In the genomic region with DNA sequence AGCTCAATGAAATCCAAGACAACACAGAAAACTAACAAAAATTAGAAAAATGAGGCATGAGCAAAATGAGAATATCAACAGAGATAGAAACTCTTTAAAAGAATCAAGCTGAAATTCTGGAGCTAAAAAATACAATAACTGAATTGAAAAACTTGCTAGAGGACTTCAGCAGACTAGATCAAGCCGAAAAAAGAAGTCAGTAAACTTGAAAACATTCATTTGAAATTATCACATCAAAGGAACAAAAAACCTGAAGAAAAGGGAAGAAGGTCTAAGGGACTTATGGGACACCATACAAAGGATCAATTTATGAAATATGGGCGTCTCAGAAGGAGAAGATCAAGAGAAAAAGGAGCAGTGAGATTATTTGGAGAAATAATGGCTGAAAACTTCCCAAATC, we compare ENCODE assay signal across 24 cellular contexts.
A peak's percentile ranks its signal among the peaks of the same experiment; 100 is the strongest.
DNase-seq lines count a peak whose midpoint lies in the region; ATAC-seq, FAIRE-seq and TF ChIP-seq lines count a peak whose summit lies in the region.
"Had no signal": no experiment of that assay in that cellular context is flagged by ENCODE, and none has a peak within 500 bp of the region (broad histone marks: within the 10 kb centered on the region; RNA-seq: fewer than 3 reads in every experiment).

No MANE protein-coding gene starts in this region.

- peaks cover 10% of the 10 kb centered on the region; the same call in 1 of the 2 replicates for H3K9me3 ChIP-seq in HepG2 (ENCODE audit: low read length)
- H3K9me3 ChIP-seq in right lobe of liver: peaks cover 0 to 17% (median 7%) of the 10 kb centered on the region in 4 donors
- H3K9me3 ChIP-seq in HEK293 (ENCODE audit: control insufficient read depth, insufficient read depth, low read depth, low read length): no peaks in the 10 kb centered on the region; the same call in 1 of the 2 replicates
- no peaks in the 10 kb centered on the region for H3K9me3 ChIP-seq in astrocyte (ENCODE audit: insufficient read depth, low read depth, low read length)
- H3K9me3 ChIP-seq: Caco-2 had no signal

- POLR2A ChIA-PET in HepG2 (lab: Yijun Ruan, JAX): no interaction called here
- POLR2A ChIA-PET in HEK293 (lab: Yijun Ruan, JAX): no interaction called here

- TF ChIP-seq EP300 in HepG2 (IDR thresholded peaks at IDR 0.05; ENCODE audit: low read depth in 2 of 2, low read length in 2 of 2) (no peak), HepG2 (CRISPR knock-in tag; IDR thresholded peaks at IDR 0.05; ENCODE audit: borderline replicate concordance) (no peak)

- H3K27me3 Mint-ChIP-seq in astrocyte (ENCODE audit: low read depth, unreplicated experiment): no peaks in the 10 kb centered on the region
- H3K27me3 Mint-ChIP-seq in activated T-helper 1 cell treated with anti-CD3 and anti-CD28 coated beads, Interleukin-12 subunit alpha, Interleukin-12 subunit beta, Interleukin-2, Interleukin-4 antibody, amounts not matched to agents 30 ng/mL and 10 ng/mL and 1 ng/mL, durations not matched to agents 14 hours and 24 hours and 36 hours (ENCODE audit: insufficient read depth): no peaks in the 10 kb centered on the region
- H3K27me3 Mint-ChIP-seq: B cell; CD4-positive, alpha-beta T cell had no signal

- no peaks in the 10 kb centered on the region for H3K4me1 Mint-ChIP-seq in astrocyte (ENCODE audit: low read depth, unreplicated experiment)
- H3K4me1 Mint-ChIP-seq in activated T-helper 1 cell treated with anti-CD3 and anti-CD28 coated beads, Interleukin-12 subunit alpha, Interleukin-12 subunit beta, Interleukin-2, Interleukin-4 antibody, amounts not matched to agents 30 ng/mL and 10 ng/mL and 1 ng/mL, durations not matched to agents 14 hours and 24 hours and 36 hours (ENCODE audit: low read depth): no peaks in the 10 kb centered on the region
- H3K4me1 Mint-ChIP-seq: B cell had no signal

- H3K4me3 ChIP-seq in HepG2 (replicated peaks in 1 of 3; ENCODE audit: insufficient read depth in 1 of 3, low read depth in 2 of 3, low read length in 3 of 3) (no peak overlapping the region), right lobe of liver (no peak overlapping the region), HEK293 (ENCODE audit: low read depth, low read length) (no peak overlapping the region), astrocyte (ENCODE audit: insufficient read depth, low read depth, low read length) (no peak overlapping the region), coronary artery (no peak overlapping the region)
- H3K4me3 ChIP-seq: BLaER1 treated with 17β-estradiol and CSF1 and Interleukin-3, amounts not matched to agents 10 nM and 100 nM had no signal

- BruUV-seq in HepG2 (replicated peaks; lab: Mats Ljungman, UMichigan): no TSS peak

- CTCF ChIA-PET in HepG2 (lab: Yijun Ruan, JAX; ENCODE audit: low intra/inter-chr PET ratio, low total read pairs): no interaction called here
- CTCF ChIA-PET in HEK293 (lab: Yijun Ruan, JAX): interaction anchor here (0.6 kb wide), 1 partner anchor 18 kb away, joined by 3 read pairs; no protein-coding TSS in a partner anchor

- in situ Hi-C loops in HepG2 (cut with HindIII; ENCODE audit: extremely low pct_ligation_motif_present, low pct_unique_long_range_greater_than_20kb): no loop called here

- H3K9me3 Mint-ChIP-seq in astrocyte (ENCODE audit: unreplicated experiment): peaks cover 5% of the 10 kb centered on the region
- H3K9me3 Mint-ChIP-seq in activated T-helper 1 cell treated with anti-CD3 and anti-CD28 coated beads, Interleukin-12 subunit alpha, Interleukin-12 subunit beta, Interleukin-2, Interleukin-4 antibody, amounts not matched to agents 30 ng/mL and 10 ng/mL and 1 ng/mL, durations not matched to agents 14 hours and 24 hours and 36 hours: peaks cover 6% of the 10 kb centered on the region
- H3K9me3 Mint-ChIP-seq: CD4-positive, alpha-beta T cell had no signal

- 0% methylated on average over 2 of the region's 2 CpGs for WGBS in HepG2 (ENCODE audit: low lambda C conversion rate)
- WGBS in right lobe of liver (ENCODE audit: insufficient coverage, low coverage, low lambda C conversion rate, missing lambda C conversion rate): 33% methylated on average over 2 of the region's 2 CpGs

- no peak overlapping the region for H3K27ac ChIP-seq in HepG2 (ENCODE audit: extremely low read length, insufficient read depth, low read length)
- H3K27ac ChIP-seq in right lobe of liver: no peak overlapping the region
- no peak overlapping the region for H3K27ac ChIP-seq in HEK293 (ENCODE audit: extremely low read depth, low read depth, low read length)
- no peak overlapping the region for H3K27ac ChIP-seq in astrocyte (ENCODE audit: low read depth, low read length)
- no peak overlapping the region for H3K27ac ChIP-seq in coronary artery
- H3K27ac ChIP-seq: BLaER1 treated with 17β-estradiol and CSF1 and Interleukin-3, amounts not matched to agents 10 nM and 100 nM; C4-2B had no signal

- no peaks in the 10 kb centered on the region for H3K4me1 ChIP-seq in HepG2 (ENCODE audit: insufficient read depth, low read length)
- no peaks in the 10 kb centered on the region for H3K4me1 ChIP-seq in right lobe of liver
- no peaks in the 10 kb centered on the region for H3K4me1 ChIP-seq in HEK293 (ENCODE audit: control insufficient read depth, insufficient read depth, low read length)
- H3K4me1 ChIP-seq in astrocyte (ENCODE audit: insufficient read depth, low read length): no peaks in the 10 kb centered on the region
- H3K4me1 ChIP-seq: BLaER1 treated with 17β-estradiol and CSF1 and Interleukin-3, amounts not matched to agents 10 nM and 100 nM; Caco-2 had no signal

- no peak overlapping the region for H3K4me3 Mint-ChIP-seq in astrocyte (ENCODE audit: unreplicated experiment)
- no peak overlapping the region for H3K4me3 Mint-ChIP-seq in activated T-helper 1 cell treated with anti-CD3 and anti-CD28 coated beads, Interleukin-12 subunit alpha, Interleukin-12 subunit beta, Interleukin-2, Interleukin-4 antibody, amounts not matched to agents 30 ng/mL and 10 ng/mL and 1 ng/mL, durations not matched to agents 14 hours and 24 hours and 36 hours
- H3K4me3 Mint-ChIP-seq: B cell; CD4-positive, alpha-beta T cell; CD8-positive, alpha-beta T cell had no signal

- no peak for DNase-seq in HepG2 (ENCODE audit: low spot score)
- DNase-seq in right lobe of liver: no peak
- no peak for DNase-seq in astrocyte (ENCODE audit: low read depth)
- no peak for DNase-seq in coronary artery (ENCODE audit: low spot score)
- no peak for DNase-seq in OCI-M1 (lab: John Stamatoyannopoulos, UW)
- DNase-seq in activated T-helper 1 cell treated with anti-CD3 and anti-CD28 coated beads, Interleukin-12 subunit alpha, Interleukin-12 subunit beta, Interleukin-2, Interleukin-4 antibody, amounts not matched to agents 30 ng/mL and 10 ng/mL and 1 ng/mL, durations not matched to agents 14 hours and 24 hours and 36 hours (ENCODE audit: low spot score): no peak
- DNase-seq: 8988T; AML-193; Caco-2; Calu3; CD4-positive, alpha-beta T cell; CD8-positive, alpha-beta T cell; DMS79 treated with DMSO at 0.1 percent for 48 hours; GF-D8 had no signal

- TF ChIP-seq RAD21 in HepG2 (CRISPR knock-in tag; IDR thresholded peaks at IDR 0.05): no peak

- H2AFZ ChIP-seq in HepG2 (ENCODE audit: low read length) (no peak overlapping the region), astrocyte (ENCODE audit: low read depth, low read length) (no peak overlapping the region)

- TF ChIP-seq CTCF in HepG2 (CRISPR knock-in tag; IDR thresholded peaks at IDR 0.05) (no peak), right lobe of liver (IDR thresholded peaks at IDR 0.05) (no peak), HEK293 (tag by site-specific recombination; IDR thresholded peaks at IDR 0.05) (no peak), astrocyte (IDR thresholded peaks at IDR 0.05; ENCODE audit: insufficient read depth, low read depth, low read length) (no peak), coronary artery (IDR thresholded peaks at IDR 0.05) (no peak)

- no peaks in the 10 kb centered on the region for H4K20me1 ChIP-seq in HepG2 (ENCODE audit: insufficient read depth, low read length)
- H4K20me1 ChIP-seq in astrocyte (ENCODE audit: insufficient read depth, low read length): no peaks in the 10 kb centered on the region
- H4K20me1 ChIP-seq: BLaER1 treated with 17β-estradiol and CSF1 and Interleukin-3, amounts not matched to agents 10 nM and 100 nM had no signal

- no peaks in the 10 kb centered on the region for H3K36me3 Mint-ChIP-seq in astrocyte (ENCODE audit: low read depth, unreplicated experiment)
- H3K36me3 Mint-ChIP-seq in activated T-helper 1 cell treated with anti-CD3 and anti-CD28 coated beads, Interleukin-12 subunit alpha, Interleukin-12 subunit beta, Interleukin-2, Interleukin-4 antibody, amounts not matched to agents 30 ng/mL and 10 ng/mL and 1 ng/mL, durations not matched to agents 14 hours and 24 hours and 36 hours (ENCODE audit: low read depth): no peaks in the 10 kb centered on the region
- H3K36me3 Mint-ChIP-seq: CD8-positive, alpha-beta T cell had no signal

- no peaks in the 10 kb centered on the region for H3K36me3 ChIP-seq in HepG2 (replicated peaks in 1 of 2; ENCODE audit: control insufficient read depth in 1 of 2, insufficient read depth in 2 of 2, low read length in 2 of 2)
- H3K36me3 ChIP-seq in right lobe of liver: no peaks in the 10 kb centered on the region
- H3K36me3 ChIP-seq in HEK293 (ENCODE audit: control insufficient read depth in 2 of 2, insufficient read depth in 1 of 2, low read length in 2 of 2): no peaks in the 10 kb centered on the region
- no peaks in the 10 kb centered on the region for H3K36me3 ChIP-seq in astrocyte (ENCODE audit: insufficient read depth, low read length)
- H3K36me3 ChIP-seq: BLaER1 treated with 17β-estradiol and CSF1 and Interleukin-3, amounts not matched to agents 10 nM and 100 nM had no signal

- H3K27ac Mint-ChIP-seq in astrocyte (ENCODE audit: unreplicated experiment): no peak overlapping the region
- no peak overlapping the region for H3K27ac Mint-ChIP-seq in activated T-helper 1 cell treated with anti-CD3 and anti-CD28 coated beads, Interleukin-12 subunit alpha, Interleukin-12 subunit beta, Interleukin-2, Interleukin-4 antibody, amounts not matched to agents 30 ng/mL and 10 ng/mL and 1 ng/mL, durations not matched to agents 14 hours and 24 hours and 36 hours
- H3K27ac Mint-ChIP-seq: B cell; CD4-positive, alpha-beta T cell; CD8-positive, alpha-beta T cell had no signal

- H3K9ac ChIP-seq in HepG2 (ENCODE audit: insufficient read depth, low read depth, low read length): no peak overlapping the region
- H3K9ac ChIP-seq in astrocyte (ENCODE audit: low read length): no peak overlapping the region
- H3K9ac ChIP-seq: BLaER1 treated with 17β-estradiol and CSF1 and Interleukin-3, amounts not matched to agents 10 nM and 100 nM had no signal

- no peaks in the 10 kb centered on the region for H3K79me2 ChIP-seq in HepG2 (ENCODE audit: insufficient read depth, low read length)
- H3K79me2 ChIP-seq in astrocyte (ENCODE audit: insufficient read depth, low read length): no peaks in the 10 kb centered on the region

- no peak overlapping the region for H3K4me2 ChIP-seq in HepG2 (ENCODE audit: low read depth, low read length)
- H3K4me2 ChIP-seq in astrocyte (ENCODE audit: low read length): no peak overlapping the region
- H3K4me2 ChIP-seq: BLaER1 treated with 17β-estradiol and CSF1 and Interleukin-3, amounts not matched to agents 10 nM and 100 nM had no signal

- H3K27me3 ChIP-seq in HepG2 (ENCODE audit: control insufficient read depth in 1 of 2, insufficient read depth in 2 of 2, low read length in 2 of 2) (no peaks in the 10 kb centered on the region), right lobe of liver (no peaks in the 10 kb centered on the region), astrocyte (ENCODE audit: insufficient read depth, low read length) (no peaks in the 10 kb centered on the region)
- H3K27me3 ChIP-seq: BLaER1 treated with 17β-estradiol and CSF1 and Interleukin-3, amounts not matched to agents 10 nM and 100 nM had no signal

- FAIRE-seq in HepG2 (lab: Jason Lieb, UNC): no peak
- FAIRE-seq in astrocyte (lab: Jason Lieb, UNC): peak; percentile 81
- FAIRE-seq in colon (lab: Jason Lieb, UNC): peak; percentile 94
- FAIRE-seq: A204.1, D721Med, G401.6, GM12891, GM19239 had no signal

- intact Hi-C loops in HepG2 (cut with micrococcal nuclease; ENCODE audit: unreplicated experiment) (no loop called here), right lobe of liver (cut with DNase I) (no loop called here)
- intact Hi-C loops in activated T-helper 1 cell treated with anti-CD3 and anti-CD28 coated beads, Interleukin-12 subunit alpha, Interleukin-12 subunit beta, Interleukin-2, Interleukin-4 antibody, amounts not matched to agents 30 ng/mL and 10 ng/mL and 1 ng/mL, durations not matched to agents 14 hours and 24 hours and 36 hours (cut with micrococcal nuclease): no loop called here

- ATAC-seq in HepG2: no peak
- ATAC-seq in right lobe of liver: no peak
- ATAC-seq: CD8-positive, alpha-beta T cell had no signal

- no peak for TF ChIP-seq POLR2A in HepG2 (IDR thresholded peaks at IDR 0.05; ENCODE audit: insufficient read depth in 1 of 2, low read depth in 2 of 2, low read length in 2 of 2)
- no peak for TF ChIP-seq POLR2A in right lobe of liver (IDR thresholded peaks at IDR 0.05)

Comparison
In these comparisons a context has a peak if more than half of its experiments do, and no peak if none do; other contexts are left out.
1. Of the 63 proteins assayed by ChIP-seq in both HepG2 and HEK293: peak only in HepG2: none; only in HEK293: SETDB1; in both: none; in neither: 62.